Comparison of ENCODE assay signal across 1 cellular context in genomic region chr3:185560676-185561075, GRCh38.
TF ChIP-seq lines count a peak whose summit lies in the region.

No MANE protein-coding gene starts in this region.

TF ChIP-seq in H1, 55 proteins besides CTCF, POLR2A, EP300 and RAD21:
- TF ChIP-seq RFX5 (IDR thresholded peaks at IDR 0.05; ENCODE audit: borderline replicate concordance, low read depth, low read length) (no peak), ASH2L (IDR thresholded peaks at IDR 0.05; ENCODE audit: low read length) (no peak), ATF2 (IDR thresholded peaks at IDR 0.05; ENCODE audit: low read length) (no peak), ZNF274 (IDR thresholded peaks at IDR 0.05; ENCODE audit: borderline replicate concordance, extremely low read depth, low read length) (no peak), SIX5 (IDR thresholded peaks at IDR 0.05; ENCODE audit: low read depth, low read length) (no peak), ATF3 (IDR thresholded peaks at IDR 0.05; ENCODE audit: insufficient read depth, low read depth, low read length) (no peak)
